Comparison of ENCODE assay signal across 13 cellular contexts in the genomic region with DNA sequence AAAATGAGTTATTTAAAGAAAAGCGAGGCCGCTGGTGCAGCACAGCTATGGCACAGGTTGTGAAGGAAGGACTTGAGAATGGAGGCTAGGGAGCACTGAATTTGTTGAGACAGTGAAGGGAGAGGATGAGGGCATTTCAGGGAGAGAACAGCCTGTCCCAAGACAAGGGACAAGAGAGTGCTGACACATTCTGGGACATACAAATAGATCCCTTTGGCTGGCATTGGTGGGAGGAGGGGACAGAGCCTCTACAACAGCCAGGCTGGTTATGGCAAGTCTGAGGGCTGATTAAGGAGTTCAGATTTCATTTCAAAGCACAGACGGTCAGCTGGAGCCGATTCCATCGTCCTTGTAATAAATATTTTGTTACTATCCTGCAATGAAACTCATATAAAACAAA. TPM values are rescaled to one million over a fixed set of nuclear protein-coding genes. Genes with fewer than 3 reads are reported as not detected.
DNase-seq lines count a peak whose midpoint lies in the region; ATAC-seq and TF ChIP-seq lines count a peak whose summit lies in the region.
"Had no signal": no experiment of that assay in that cellular context is flagged by ENCODE, and none has a peak within 500 bp of the region (broad histone marks: within the 10 kb centered on the region; RNA-seq: fewer than 3 reads in every experiment).

No MANE protein-coding gene starts in this region.

- TF ChIP-seq POLR2A in esophagus squamous epithelium (IDR thresholded peaks at IDR 0.05) = no peak

- no peaks in the 10 kb centered on the region for H3K9me3 Mint-ChIP-seq in activated naive CD4-positive, alpha-beta T cell treated with anti-CD3 and anti-CD28 coated beads, Interleukin-2, amount 50 U/mL, for 24 hours
- no peaks in the 10 kb centered on the region for H3K9me3 Mint-ChIP-seq in activated naive CD4-positive, alpha-beta T cell treated with anti-CD3 and anti-CD28 coated beads for 36 hours

- no peaks in the 10 kb centered on the region for H3K36me3 Mint-ChIP-seq in activated naive CD4-positive, alpha-beta T cell treated with anti-CD3 and anti-CD28 coated beads, Interleukin-2, amount 50 U/mL, for 24 hours
- peaks cover 5% of the 10 kb centered on the region for H3K36me3 Mint-ChIP-seq in activated naive CD4-positive, alpha-beta T cell treated with anti-CD3 and anti-CD28 coated beads for 36 hours (ENCODE audit: low read depth)

- H3K27me3 ChIP-seq in RWPE2 (ENCODE audit: insufficient read depth, poor library complexity, severe bottlenecking) (no peaks in the 10 kb centered on the region), right atrium auricular region (no peaks in the 10 kb centered on the region), esophagus squamous epithelium (peaks cover 0 to 36% (median 0%) of the 10 kb centered on the region in 4 donors)

- no peak for ATAC-seq in RWPE2 (ENCODE audit: low read depth)
- ATAC-seq: activated CD4-positive, alpha-beta T cell treated with anti-CD3 and anti-CD28 coated beads for 36 hours; SK-N-SH treated with all-trans-retinoic acid at 6 μM for 48 hours had no signal

- H3K4me3 ChIP-seq in RWPE2 (ENCODE audit: severe bottlenecking) = no peak overlapping the region
- no peak overlapping the region for H3K4me3 ChIP-seq in right atrium auricular region
- no peak overlapping the region for H3K4me3 ChIP-seq in esophagus squamous epithelium
- H3K4me3 ChIP-seq: MG63 had no signal

- no peak overlapping the region for H3K27ac Mint-ChIP-seq in activated naive CD4-positive, alpha-beta T cell treated with anti-CD3 and anti-CD28 coated beads, Interleukin-2, amount 50 U/mL, for 24 hours
- H3K27ac Mint-ChIP-seq in activated naive CD4-positive, alpha-beta T cell treated with anti-CD3 and anti-CD28 coated beads for 36 hours = no peak overlapping the region

- TF ChIP-seq CTCF in RWPE2 (IDR thresholded peaks at IDR 0.05; ENCODE audit: poor library complexity, severe bottlenecking) = no peak
- no peak for TF ChIP-seq CTCF in right atrium auricular region (IDR thresholded peaks at IDR 0.05)
- TF ChIP-seq CTCF in esophagus squamous epithelium (IDR thresholded peaks at IDR 0.05) = no peak

- WGBS in esophagus squamous epithelium, 2 donors = 40 to 48% methylated on average over 5 of the region's 5 CpGs

- H3K36me3 ChIP-seq in RWPE2 (ENCODE audit: low read depth) (peaks cover 7% of the 10 kb centered on the region), right atrium auricular region (peaks cover 10% of the 10 kb centered on the region), esophagus squamous epithelium (peaks cover 0 to 9% (median 0%) of the 10 kb centered on the region in 3 donors)
- H3K36me3 ChIP-seq: MG63 had no signal

- H3K4me3 Mint-ChIP-seq in activated naive CD4-positive, alpha-beta T cell treated with anti-CD3 and anti-CD28 coated beads, Interleukin-2, amount 50 U/mL, for 24 hours = peak overlapping the region; percentile 11
- H3K4me3 Mint-ChIP-seq in activated naive CD4-positive, alpha-beta T cell treated with anti-CD3 and anti-CD28 coated beads for 36 hours = no peak overlapping the region

- H3K27me3 Mint-ChIP-seq in activated naive CD4-positive, alpha-beta T cell treated with anti-CD3 and anti-CD28 coated beads, Interleukin-2, amount 50 U/mL, for 24 hours = no peaks in the 10 kb centered on the region
- no peaks in the 10 kb centered on the region for H3K27me3 Mint-ChIP-seq in activated naive CD4-positive, alpha-beta T cell treated with anti-CD3 and anti-CD28 coated beads for 36 hours (ENCODE audit: low read depth)
- H3K27me3 Mint-ChIP-seq: activated CD4-positive, alpha-beta T cell treated with anti-CD3 and anti-CD28 coated beads for 36 hours had no signal

- no peaks in the 10 kb centered on the region for H3K9me3 ChIP-seq in RWPE2 (ENCODE audit: severe bottlenecking)
- H3K9me3 ChIP-seq in right atrium auricular region = no peaks in the 10 kb centered on the region
- H3K9me3 ChIP-seq in esophagus squamous epithelium = no peaks in the 10 kb centered on the region
- H3K9me3 ChIP-seq: esophagus muscularis mucosa, MG63 had no signal

- CTCF ChIA-PET in activated naive CD4-positive, alpha-beta T cell treated with anti-CD3 and anti-CD28 coated beads for 36 hours (lab: Charles Lee) = interaction anchor here (1.2 kb wide), 1 partner anchor 13 kb away, joined by 4 read pairs; no protein-coding TSS in a partner anchor

- H3K27ac ChIP-seq in RWPE2 (ENCODE audit: poor library complexity, severe bottlenecking) (peak overlapping the region; percentile 60), right atrium auricular region (peak overlapping the region; percentile 84 to 93), esophagus squamous epithelium (no peak overlapping the region)

- H3K4me1 ChIP-seq in RWPE2 (ENCODE audit: insufficient read depth, poor library complexity, severe bottlenecking) (peaks cover 12% of the 10 kb centered on the region), right atrium auricular region (peaks cover 0 to 44% of the 10 kb centered on the region in 2 donors), esophagus squamous epithelium (peaks cover 4 to 42% (median 9%) of the 10 kb centered on the region in 3 donors)

- no peak for DNase-seq in activated naive CD4-positive, alpha-beta T cell treated with anti-CD3 and anti-CD28 coated beads for 36 hours
- DNase-seq in RWPE2 (ENCODE audit: low spot score) (no peak), right atrium auricular region (ENCODE audit: low spot score) (no peak), superior temporal gyrus (ENCODE audit: extremely low spot score) (peak; percentile 35), esophagus squamous epithelium (lab: John Stamatoyannopoulos, UW) (no peak), islet precursor cell (no peak)
- DNase-seq in activated CD4-positive, CD25-positive, alpha-beta regulatory T cell (lab: John Stamatoyannopoulos, UW) = no peak
- DNase-seq: activated CD4-positive, alpha-beta T cell treated with anti-CD3 and anti-CD28 coated beads for 36 hours; MG63; NCI-H526 treated with DMSO at 0.1 percent for 48 hours had no signal

- peaks cover 15% of the 10 kb centered on the region for H3K4me1 Mint-ChIP-seq in activated naive CD4-positive, alpha-beta T cell treated with anti-CD3 and anti-CD28 coated beads, Interleukin-2, amount 50 U/mL, for 24 hours
- H3K4me1 Mint-ChIP-seq in activated naive CD4-positive, alpha-beta T cell treated with anti-CD3 and anti-CD28 coated beads for 36 hours (ENCODE audit: low read depth) = peaks cover 15% of the 10 kb centered on the region

- intact Hi-C loops in activated naive CD4-positive, alpha-beta T cell treated with anti-CD3 and anti-CD28 coated beads for 36 hours (cut with micrococcal nuclease) = loop anchor here (2.0 kb wide), 1 partner anchor 14 kb away; no protein-coding TSS in a partner anchor
- intact Hi-C loops in esophagus squamous epithelium (cut with DNase I) = no loop called here

RNA-seq across cellular contexts. Expression of a gene that starts 1.7 kb away (rescaled TPM):
- 1 to 10 TPM; 6.6 to 7.4 TPM for total RNA-seq in activated naive CD4-positive, alpha-beta T cell treated with anti-CD3 and anti-CD28 coated beads for 36 hours
- 10 to 100 TPM; 16.9 to 19.9 TPM for total RNA-seq in right atrium auricular region
- 1 to 10 TPM; 2.9 to 5.5 (median 4.8) TPM for total RNA-seq in esophagus squamous epithelium

RNA-seq across cellular contexts. Expression of a gene that starts 25.8 kb away (rescaled TPM):
- total RNA-seq in activated naive CD4-positive, alpha-beta T cell treated with anti-CD3 and anti-CD28 coated beads for 36 hours = 1 to 10 TPM; 5.4 to 5.8 TPM
- total RNA-seq in right atrium auricular region (10 to 100 TPM; 61.1 to 64.3 TPM), esophagus squamous epithelium (10 to 100 TPM in 2 of 4 donors, 1 to 10 TPM in 2; 6.8 to 24.0 (median 11.3) TPM)

RNA-seq across cellular contexts. Expression of a gene that starts 28.4 kb away (rescaled TPM):
- 10 to 100 TPM; 24.0 to 25.3 TPM for total RNA-seq in activated naive CD4-positive, alpha-beta T cell treated with anti-CD3 and anti-CD28 coated beads for 36 hours
- total RNA-seq in right atrium auricular region = 10 to 100 TPM; 19.2 to 33.3 TPM
- 10 to 100 TPM; 43.8 to 65.5 (median 56.8) TPM for total RNA-seq in esophagus squamous epithelium

RNA-seq across cellular contexts. Expression of a gene that starts 37.0 kb away (rescaled TPM):
- total RNA-seq in activated naive CD4-positive, alpha-beta T cell treated with anti-CD3 and anti-CD28 coated beads for 36 hours = 1 to 10 TPM; 2.0 to 2.6 TPM
- 1 to 10 TPM; 1.0 to 5.9 TPM for total RNA-seq in right atrium auricular region
- 10 to 100 TPM; 22.3 to 37.2 (median 27.6) TPM for total RNA-seq in esophagus squamous epithelium

RNA-seq across cellular contexts. Expression of a gene that starts 47.6 kb away (rescaled TPM):
- not detected for total RNA-seq in activated naive CD4-positive, alpha-beta T cell treated with anti-CD3 and anti-CD28 coated beads for 36 hours
- under 1 TPM in 1 of 2 donors, not detected in 1; 0.19 TPM for total RNA-seq in right atrium auricular region
- under 1 TPM in 1 of 4 donors, not detected in 3; 0.38 TPM for total RNA-seq in esophagus squamous epithelium

Comparison
In these comparisons a context has a peak if more than half of its experiments do, and no peak if none do; other contexts are left out.
1. H3K27ac ChIP-seq: peak in RWPE2 (single experiment) and right atrium auricular region (2 of 2); none in esophagus squamous epithelium (0 of 4).